ENCODE assay signal across 33 cellular contexts in the genomic region with DNA sequence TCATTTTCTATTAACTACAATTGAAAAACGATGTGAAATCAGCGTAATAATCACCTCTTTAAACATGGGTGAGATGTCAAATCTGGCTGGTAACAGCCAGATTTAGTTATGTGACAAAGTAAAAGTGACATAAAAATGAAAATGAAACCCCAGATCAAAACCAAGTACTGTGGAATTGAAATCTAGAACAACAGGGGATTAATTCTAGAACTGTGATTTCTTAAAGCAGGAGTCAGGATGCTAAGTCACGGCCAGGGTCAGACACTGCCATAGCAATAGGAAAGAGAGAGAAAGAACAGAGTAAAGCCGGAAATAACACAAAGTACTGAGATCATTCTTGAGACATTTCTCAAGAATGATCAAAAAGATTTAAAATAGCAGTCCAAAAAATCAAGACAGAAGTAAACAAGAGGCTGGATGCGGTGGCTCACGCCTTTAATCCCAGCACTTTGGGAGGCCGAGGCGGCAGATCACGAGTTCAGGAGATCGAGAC.
"Had no signal": no experiment of that assay in that cellular context is flagged by ENCODE, and none has a peak within 500 bp of the region (broad histone marks: within the 10 kb centered on the region; RNA-seq: fewer than 3 reads in every experiment).

No MANE protein-coding gene starts in this region.

- H3K4me3 Mint-ChIP-seq: activated B cell treated with CpG ODN at 0.5 μM for 24 hours; activated CD8-positive, alpha-beta T cell treated with anti-CD3 and anti-CD28 coated beads for 36 hours; activated naive CD4-positive, alpha-beta T cell treated with anti-CD3 and anti-CD28 coated beads for 36 hours; activated naive CD4-positive, alpha-beta T cell treated with anti-CD3 and anti-CD28 coated beads, Interleukin-2, amount 50 U/mL, for 24 hours; activated naive CD8-positive, alpha-beta T cell treated with anti-CD3 and anti-CD28 coated beads for 36 hours; activated naive CD8-positive, alpha-beta T cell treated with anti-CD3 and anti-CD28 coated beads, Interleukin-2, amount 50 U/mL, for 24 hours; activated T-helper 1 cell treated with anti-CD3 and anti-CD28 coated beads, Interleukin-12 subunit alpha, Interleukin-12 subunit beta, Interleukin-2, Interleukin-4 antibody, amounts not matched to agents 30 ng/mL and 10 ng/mL and 1 ng/mL, durations not matched to agents 14 hours and 24 hours and 36 hours; T-helper 17 cell; T-helper 2 cell treated with Interferon-gamma antibody and Interleukin-4, amounts not matched to agents 5 μg/mL and 100 μg/mL, for 36 hours had no signal

- H3K9me3 Mint-ChIP-seq: activated T-helper 1 cell treated with anti-CD3 and anti-CD28 coated beads, Interleukin-12 subunit alpha, Interleukin-12 subunit beta, Interleukin-2, Interleukin-4 antibody, amounts not matched to agents 30 ng/mL and 10 ng/mL and 1 ng/mL, durations not matched to agents 14 hours and 24 hours and 36 hours had no signal

- H3K36me3 ChIP-seq: adrenal gland, gastrocnemius medialis, heart left ventricle, WERI-Rb-1 had no signal

- ATAC-seq: activated CD4-positive, CD25-positive, alpha-beta regulatory T cell treated with anti-CD3 and anti-CD28 coated beads, Interleukin-2, amount 50 U/mL, for 24 hours; activated CD8-positive, alpha-beta T cell treated with anti-CD3 and anti-CD28 coated beads for 36 hours; activated naive CD8-positive, alpha-beta T cell treated with anti-CD3 and anti-CD28 coated beads, Interleukin-2, amount 50 U/mL, for 24 hours; body of pancreas; esophagus mucosa; foreskin keratinocyte; gastrocnemius medialis; heart left ventricle; T-helper 17 cell had no signal

- H3K27ac ChIP-seq: adrenal gland, body of pancreas, foreskin keratinocyte, gastrocnemius medialis, heart left ventricle, WERI-Rb-1 had no signal

- DNase-seq: activated B cell treated with CpG ODN at 0.5 μM for 24 hours; activated CD4-positive, alpha-beta T cell treated with anti-CD3 and anti-CD28 coated beads for 48 hours; activated CD4-positive, alpha-beta T cell treated with anti-CD3 and anti-CD28 coated beads, Interleukin-2, amount 50 U/mL, for 1 hour; activated CD4-positive, alpha-beta T cell treated with anti-CD3 and anti-CD28 coated beads, Interleukin-2, amount 50 U/mL, for 48 hours; activated CD8-positive, alpha-beta memory T cell treated with anti-CD3 and anti-CD28 coated beads for 24 hours; activated CD8-positive, alpha-beta T cell treated with anti-CD3 and anti-CD28 coated beads for 36 hours; activated effector memory CD4-positive, alpha-beta T cell treated with anti-CD3 and anti-CD28 coated beads, Interleukin-2, amount 50 U/mL, for 16 hours; activated naive CD4-positive, alpha-beta T cell treated with anti-CD3 and anti-CD28 coated beads for 36 hours; activated naive CD8-positive, alpha-beta T cell treated with anti-CD3 and anti-CD28 coated beads for 36 hours; activated naive CD8-positive, alpha-beta T cell treated with anti-CD3 and anti-CD28 coated beads, Interleukin-2, amount 50 U/mL, for 24 hours; activated T-cell treated with anti-CD3 and anti-CD28 coated beads, Interleukin-2, amount 50 U/mL, for 1 hour; activated T-cell treated with anti-CD3 and anti-CD28 coated beads, Interleukin-2, amount 50 U/mL, for 48 hours; adrenal gland; amygdala; aorta; body of pancreas; caudate nucleus; cortex of kidney; effector CD8-positive, alpha-beta T cell; foreskin keratinocyte; gastrocnemius medialis; glutamatergic neuron; heart left ventricle; T-helper 1 cell; T-helper 17 cell; T1000; WERI-Rb-1 had no signal

- H3K4me1 Mint-ChIP-seq: activated B cell treated with CpG ODN at 0.5 μM for 24 hours; activated naive CD4-positive, alpha-beta T cell treated with anti-CD3 and anti-CD28 coated beads, Interleukin-2, amount 50 U/mL, for 24 hours; activated naive CD8-positive, alpha-beta T cell treated with anti-CD3 and anti-CD28 coated beads for 36 hours; activated naive CD8-positive, alpha-beta T cell treated with anti-CD3 and anti-CD28 coated beads, Interleukin-2, amount 50 U/mL, for 24 hours; T-helper 17 cell had no signal

- H3K27me3 ChIP-seq: adrenal gland, body of pancreas, foreskin keratinocyte, gastrocnemius medialis, heart left ventricle had no signal

- H3K4me3 ChIP-seq: adrenal gland, body of pancreas, gastrocnemius medialis, heart left ventricle had no signal

- H3K9me3 ChIP-seq: adrenal gland, body of pancreas, gastrocnemius medialis had no signal

- H3K27ac Mint-ChIP-seq: activated B cell treated with CpG ODN at 0.5 μM for 24 hours; activated CD8-positive, alpha-beta T cell treated with anti-CD3 and anti-CD28 coated beads for 36 hours; activated naive CD4-positive, alpha-beta T cell treated with anti-CD3 and anti-CD28 coated beads for 36 hours; activated naive CD4-positive, alpha-beta T cell treated with anti-CD3 and anti-CD28 coated beads, Interleukin-2, amount 50 U/mL, for 24 hours; activated naive CD8-positive, alpha-beta T cell treated with anti-CD3 and anti-CD28 coated beads for 36 hours; activated naive CD8-positive, alpha-beta T cell treated with anti-CD3 and anti-CD28 coated beads, Interleukin-2, amount 50 U/mL, for 24 hours; activated T-helper 1 cell treated with anti-CD3 and anti-CD28 coated beads, Interleukin-12 subunit alpha, Interleukin-12 subunit beta, Interleukin-2, Interleukin-4 antibody, amounts not matched to agents 30 ng/mL and 10 ng/mL and 1 ng/mL, durations not matched to agents 14 hours and 24 hours and 36 hours; activated T-helper 2 cell treated with anti-CD3 and anti-CD28 coated beads, Interferon-gamma antibody, Interleukin-2, Interleukin-4, amounts not matched to agents 10 μg/mL and 5 μg/mL and 100 μg/mL, durations not matched to agents 14 hours and 24 hours and 36 hours; T-helper 17 cell; T-helper 2 cell treated with Interferon-gamma antibody and Interleukin-4, amounts not matched to agents 5 μg/mL and 100 μg/mL, for 36 hours had no signal

- H3K4me1 ChIP-seq: adrenal gland, body of pancreas, foreskin keratinocyte, gastrocnemius medialis, heart left ventricle had no signal

- H3K36me3 Mint-ChIP-seq: activated naive CD4-positive, alpha-beta T cell treated with anti-CD3 and anti-CD28 coated beads, Interleukin-2, amount 50 U/mL, for 24 hours; activated naive CD8-positive, alpha-beta T cell treated with anti-CD3 and anti-CD28 coated beads for 36 hours had no signal

- H3K27me3 Mint-ChIP-seq: activated B cell treated with CpG ODN at 0.5 μM for 24 hours; activated CD8-positive, alpha-beta T cell treated with anti-CD3 and anti-CD28 coated beads for 36 hours; activated naive CD4-positive, alpha-beta T cell treated with anti-CD3 and anti-CD28 coated beads, Interleukin-2, amount 50 U/mL, for 24 hours; activated naive CD8-positive, alpha-beta T cell treated with anti-CD3 and anti-CD28 coated beads for 36 hours; activated naive CD8-positive, alpha-beta T cell treated with anti-CD3 and anti-CD28 coated beads, Interleukin-2, amount 50 U/mL, for 24 hours; T-helper 17 cell had no signal
